In genomic region chr19:42113641-42114348, GRCh38 we compare ENCODE assay signal across 8 cellular contexts. TPM values are rescaled to one million over a fixed set of nuclear protein-coding genes. Genes with fewer than 3 reads are reported as not detected.
A peak's percentile ranks its signal among the peaks of the same experiment; 100 is the strongest.
DNase-seq lines count a peak whose midpoint lies in the region; ATAC-seq, FAIRE-seq and TF ChIP-seq lines count a peak whose summit lies in the region.

No MANE protein-coding gene starts in this region.

- H3K27ac Mint-ChIP-seq in GM23338: no peak overlapping the region

- peaks cover 28% of the 10 kb centered on the region for H3K36me3 ChIP-seq in GM06990 (ENCODE audit: control insufficient read depth, insufficient read depth, low read length)
- H3K36me3 ChIP-seq in GM23338 (ENCODE audit: insufficient read depth): no peaks in the 10 kb centered on the region
- H3K36me3 ChIP-seq in HepG2 (replicated peaks in 1 of 2; ENCODE audit: control insufficient read depth in 1 of 2, insufficient read depth in 2 of 2, low read length in 2 of 2): no peaks in the 10 kb centered on the region

- ATAC-seq in GM23338: peak; percentile 81
- peak; percentile 51 for ATAC-seq in HepG2
- ATAC-seq in GM21717 (IDR thresholded peaks at IDR 0.05; ENCODE audit: unreplicated experiment): no peak

- H2AFZ ChIP-seq in GM23338 (peak overlapping the region; percentile 83; the same call in 1 of the 2 replicates), HepG2 (ENCODE audit: low read length) (no peak overlapping the region)

- POLR2A ChIA-PET in HepG2 (lab: Yijun Ruan, JAX): interaction anchor here (0.7 kb wide), 1 partner anchor 37 kb away, joined by 4 read pairs; the partner anchor contains the start of gene ZNF574

- peaks cover 2% of the 10 kb centered on the region; the same call in 1 of the 2 replicates for H3F3A ChIP-seq in GM23338 (replicated peaks; ENCODE audit: low read depth)

- no peak for FAIRE-seq in HepG2 (lab: Jason Lieb, UNC)

- DNase-seq in GM06990 (ENCODE audit: extremely low read depth, insufficient read length) (peak; percentile 60), GM23338 (ENCODE audit: low spot score) (peak; percentile 65), NCI-H187 treated with DMSO at 0.1 percent for 48 hours (lab: John Stamatoyannopoulos, UW) (peak; percentile 94), amniotic stem cell (lab: John Stamatoyannopoulos, UW) (peak; percentile 93), HepG2 (ENCODE audit: low spot score) (peak; percentile 33), activated gamma-delta T cell treated with Interleukin-2 at 50 U/mL for 16 hours (no peak), NOMO-1 treated with dmso at 0.1 percent for 144 hours (lab: John Stamatoyannopoulos, UW; ENCODE audit: unreplicated experiment) (no peak)

- CTCF ChIA-PET in HepG2 (lab: Yijun Ruan, JAX; ENCODE audit: low intra/inter-chr PET ratio, low total read pairs): no interaction called here

- H3K4me1 ChIP-seq in GM23338 (ENCODE audit: insufficient read depth): peaks cover 14% of the 10 kb centered on the region
- H3K4me1 ChIP-seq in HepG2 (ENCODE audit: insufficient read depth, low read length): no peaks in the 10 kb centered on the region

- H3K9me3 Mint-ChIP-seq in GM23338: no peaks in the 10 kb centered on the region

- H3K27ac ChIP-seq in GM23338 (ENCODE audit: low read depth) (no peak overlapping the region), HepG2 (ENCODE audit: extremely low read length, insufficient read depth, low read length) (no peak overlapping the region)

- H3K4me3 Mint-ChIP-seq in GM23338: no peak overlapping the region; the same call in 2 of the 3 replicates

- TF ChIP-seq CTCF in GM06990 (IDR thresholded peaks at IDR 0.05; ENCODE audit: insufficient read depth, low read length, poor library complexity, severe bottlenecking) (peak; percentile 29), GM23338 (conservative IDR thresholded peaks at IDR 0.05; ENCODE audit: low read depth in 2 of 2) (peak; percentile 45 to 60), HepG2 (CRISPR knock-in tag; IDR thresholded peaks at IDR 0.05) (no peak)

- in situ Hi-C loops in HepG2 (cut with HindIII; ENCODE audit: extremely low pct_ligation_motif_present, low pct_unique_long_range_greater_than_20kb): no loop called here

- no peak for TF ChIP-seq RAD21 in HepG2 (CRISPR knock-in tag; IDR thresholded peaks at IDR 0.05)

- H3K4me2 ChIP-seq in GM23338: peak overlapping the region; percentile 48; the same call in 1 of the 2 replicates
- H3K4me2 ChIP-seq in HepG2 (ENCODE audit: low read depth, low read length): no peak overlapping the region

- TF ChIP-seq POLR2A in HepG2 (IDR thresholded peaks at IDR 0.05; ENCODE audit: insufficient read depth in 1 of 2, low read depth in 2 of 2, low read length in 2 of 2): no peak

- H3K27me3 Mint-ChIP-seq in GM23338 (ENCODE audit: insufficient read depth, low read depth, poor library complexity): peaks cover 20% of the 10 kb centered on the region

- no peak overlapping the region for H3K4me3 ChIP-seq in GM06990 (replicated peaks; ENCODE audit: low read depth, low read length)
- H3K4me3 ChIP-seq in GM23338: no peak overlapping the region
- H3K4me3 ChIP-seq in HepG2 (replicated peaks in 1 of 3; ENCODE audit: insufficient read depth in 1 of 3, low read depth in 2 of 3, low read length in 3 of 3): no peak overlapping the region

- WGBS in HepG2 (ENCODE audit: low lambda C conversion rate): 12% methylated on average over 10 of the region's 10 CpGs

- no peak overlapping the region for H3K9ac ChIP-seq in HepG2 (ENCODE audit: insufficient read depth, low read depth, low read length)

- TF ChIP-seq EP300 in HepG2 (IDR thresholded peaks at IDR 0.05; ENCODE audit: low read depth in 2 of 2, low read length in 2 of 2): no peak
- TF ChIP-seq EP300 in HepG2 (CRISPR knock-in tag; IDR thresholded peaks at IDR 0.05; ENCODE audit: borderline replicate concordance): no peak

- H3K4me1 Mint-ChIP-seq in GM23338: peaks cover 26% of the 10 kb centered on the region

- no peaks in the 10 kb centered on the region for H3K36me3 Mint-ChIP-seq in GM23338 (ENCODE audit: low read depth)

- H3K79me2 ChIP-seq in GM23338 (replicated peaks; ENCODE audit: insufficient read depth) (no peaks in the 10 kb centered on the region), HepG2 (ENCODE audit: insufficient read depth, low read length) (no peaks in the 10 kb centered on the region)

- no peaks in the 10 kb centered on the region for H4K20me1 ChIP-seq in GM23338 (replicated peaks; ENCODE audit: insufficient read depth)
- no peaks in the 10 kb centered on the region for H4K20me1 ChIP-seq in HepG2 (ENCODE audit: insufficient read depth, low read length)

- no TSS peak for BruUV-seq in HepG2 (replicated peaks; lab: Mats Ljungman, UMichigan)

- no peaks in the 10 kb centered on the region for H3K9me3 ChIP-seq in HepG2 (ENCODE audit: low read length)

- intact Hi-C loops in HepG2 (cut with micrococcal nuclease; ENCODE audit: unreplicated experiment): no loop called here

- no peaks in the 10 kb centered on the region for H3K9me2 ChIP-seq in GM23338 (ENCODE audit: insufficient read depth)

- H3K27me3 ChIP-seq in GM06990 (replicated peaks; ENCODE audit: control insufficient read depth, insufficient read depth, low read length) (no peaks in the 10 kb centered on the region), GM23338 (ENCODE audit: insufficient read depth) (no peaks in the 10 kb centered on the region), HepG2 (ENCODE audit: control insufficient read depth in 1 of 2, insufficient read depth in 2 of 2, low read length in 2 of 2) (peaks cover 2 to 3% of the 10 kb centered on the region in 2 experiments; a peak in 4 of 5 replicates)

RNA-seq across cellular contexts. Expression of gene POU2F2, which starts 18.5 kb away (rescaled TPM):
- 2.3 and 2.4 TPM in 2 replicates for total RNA-seq in GM23338 (2014; rRNA removed; shearing (Covaris generic))
- 4.6 and 5.1 TPM in 2 replicates for polyA plus RNA-seq in GM23338 (2016; fragmentation: Nextera tagmentation; extraction: Ambion mirVana)
- 0.03 and 0.09 TPM in 2 replicates for total RNA-seq in HepG2 (2016; rRNA removed; fragmentation: Illumina TruSeq; extraction: Trizol)
- not detected in 2 replicates for total RNA-seq in HepG2 (2016; cell fraction: cytosol; rRNA removed; fragmentation: Illumina TruSeq; extraction: Trizol; ENCODE audit: low read depth)
- 0.10 and 0.28 TPM in 2 replicates for total RNA-seq in HepG2 (2016; cell fraction: insoluble cytoplasmic fraction; rRNA removed; fragmentation: Illumina TruSeq; extraction: Trizol)
- total RNA-seq in HepG2 (2016; cell fraction: membrane; rRNA removed; fragmentation: Illumina TruSeq; extraction: Trizol): 0.06 TPM in 1 of 2 replicates, not detected in the other
- 0.22 TPM in 1 of 2 replicates, not detected in the other for total RNA-seq in HepG2 (2016; cell fraction: nucleus; rRNA removed; fragmentation: Illumina TruSeq; extraction: Trizol)
- polyA plus RNA-seq in HepG2 (2011; rRNA removed): 0.17 and 0.25 TPM in 2 replicates
- 0.09 and 0.19 TPM in 2 replicates for polyA plus RNA-seq in HepG2 (2011; cell fraction: cytosol; rRNA removed)
- 1.3 TPM in 2 replicates for polyA plus RNA-seq in HepG2 (2011; cell fraction: nucleus; rRNA removed)
- polyA plus RNA-seq in HepG2 (2012): 0.19 and 0.59 TPM in 2 replicates
- not detected in 2 replicates for polyA plus RNA-seq in HepG2 (2016; cell fraction: cytosol; fragmentation: Illumina TruSeq; extraction: Trizol; ENCODE audit: low read depth)
- polyA plus RNA-seq in HepG2 (2016; cell fraction: insoluble cytoplasmic fraction; fragmentation: Illumina TruSeq; extraction: Trizol; ENCODE audit: low read depth): 0.19 and 0.27 TPM in 2 replicates
- not detected in 2 replicates for polyA plus RNA-seq in HepG2 (2016; cell fraction: membrane; fragmentation: Illumina TruSeq; extraction: Trizol; ENCODE audit: low read depth)
- 0.47 and 1.5 TPM in 2 replicates for polyA plus RNA-seq in HepG2 (2016; cell fraction: nucleus; fragmentation: Illumina TruSeq; extraction: Trizol; ENCODE audit: insufficient read depth, low read depth)
- polyA minus RNA-seq in HepG2 (2011; rRNA and poly(A)+ RNA removed; ENCODE audit: low replicate concordance): 0.14 and 0.24 TPM in 2 replicates
- not detected in 2 replicates for polyA minus RNA-seq in HepG2 (2011; cell fraction: cytosol; rRNA and poly(A)+ RNA removed)
- 0.64 and 0.87 TPM in 2 replicates for polyA minus RNA-seq in HepG2 (2011; cell fraction: nucleus; rRNA and poly(A)+ RNA removed)

RNA-seq across cellular contexts. Expression of gene ZNF574, which starts 37.8 kb away (rescaled TPM):
- 50.8 and 61.2 TPM in 2 replicates for total RNA-seq in GM23338 (2014; rRNA removed; shearing (Covaris generic))
- polyA plus RNA-seq in GM23338 (2016; fragmentation: Nextera tagmentation; extraction: Ambion mirVana) (18.7 and 19.4 TPM in 2 replicates), HepG2 (2011; rRNA removed) (7.7 and 9.5 TPM in 2 replicates)
- 7.9 and 8.2 TPM in 2 replicates for total RNA-seq in HepG2 (2016; rRNA removed; fragmentation: Illumina TruSeq; extraction: Trizol)
- total RNA-seq in HepG2 (2016; cell fraction: cytosol; rRNA removed; fragmentation: Illumina TruSeq; extraction: Trizol; ENCODE audit: low read depth): 2.3 and 2.4 TPM in 2 replicates
- 7.7 and 8.2 TPM in 2 replicates for total RNA-seq in HepG2 (2016; cell fraction: insoluble cytoplasmic fraction; rRNA removed; fragmentation: Illumina TruSeq; extraction: Trizol)
- total RNA-seq in HepG2 (2016; cell fraction: membrane; rRNA removed; fragmentation: Illumina TruSeq; extraction: Trizol): 5.2 and 5.9 TPM in 2 replicates
- total RNA-seq in HepG2 (2016; cell fraction: nucleus; rRNA removed; fragmentation: Illumina TruSeq; extraction: Trizol): 4.3 and 4.9 TPM in 2 replicates
- polyA plus RNA-seq in HepG2 (2011; cell fraction: cytosol; rRNA removed): 6.7 and 9.5 TPM in 2 replicates
- polyA plus RNA-seq in HepG2 (2011; cell fraction: nucleus; rRNA removed): 9.5 and 11.0 TPM in 2 replicates
- 4.3 and 4.4 TPM in 2 replicates for polyA plus RNA-seq in HepG2 (2012)
- polyA plus RNA-seq in HepG2 (2016; cell fraction: cytosol; fragmentation: Illumina TruSeq; extraction: Trizol; ENCODE audit: low read depth): 0.51 and 0.69 TPM in 2 replicates
- 6.5 and 7.9 TPM in 2 replicates for polyA plus RNA-seq in HepG2 (2016; cell fraction: insoluble cytoplasmic fraction; fragmentation: Illumina TruSeq; extraction: Trizol; ENCODE audit: low read depth)
- polyA plus RNA-seq in HepG2 (2016; cell fraction: membrane; fragmentation: Illumina TruSeq; extraction: Trizol; ENCODE audit: low read depth): 1.4 TPM in 2 replicates
- polyA plus RNA-seq in HepG2 (2016; cell fraction: nucleus; fragmentation: Illumina TruSeq; extraction: Trizol; ENCODE audit: insufficient read depth, low read depth): 6.0 and 6.3 TPM in 2 replicates
- polyA minus RNA-seq in HepG2 (2011; rRNA and poly(A)+ RNA removed; ENCODE audit: low replicate concordance): 24.3 and 39.3 TPM in 2 replicates
- 12.1 and 12.4 TPM in 2 replicates for polyA minus RNA-seq in HepG2 (2011; cell fraction: cytosol; rRNA and poly(A)+ RNA removed)
- polyA minus RNA-seq in HepG2 (2011; cell fraction: nucleus; rRNA and poly(A)+ RNA removed): 5.8 and 6.5 TPM in 2 replicates

RNA-seq across cellular contexts. Expression of gene GRIK5, which starts 43.8 kb away (rescaled TPM):
- 34.3 and 42.5 TPM in 2 replicates for total RNA-seq in GM23338 (2014; rRNA removed; shearing (Covaris generic))
- 5.1 and 6.2 TPM in 2 replicates for polyA plus RNA-seq in GM23338 (2016; fragmentation: Nextera tagmentation; extraction: Ambion mirVana)
- not detected in 2 replicates for total RNA-seq in HepG2 (2016; rRNA removed; fragmentation: Illumina TruSeq; extraction: Trizol)
- total RNA-seq in HepG2 (2016; cell fraction: cytosol; rRNA removed; fragmentation: Illumina TruSeq; extraction: Trizol; ENCODE audit: low read depth): not detected in 2 replicates
- total RNA-seq in HepG2 (2016; cell fraction: insoluble cytoplasmic fraction; rRNA removed; fragmentation: Illumina TruSeq; extraction: Trizol): not detected in 2 replicates
- not detected in 2 replicates for total RNA-seq in HepG2 (2016; cell fraction: membrane; rRNA removed; fragmentation: Illumina TruSeq; extraction: Trizol)
- total RNA-seq in HepG2 (2016; cell fraction: nucleus; rRNA removed; fragmentation: Illumina TruSeq; extraction: Trizol): not detected in 2 replicates
- 0.05 TPM in 1 of 2 replicates, not detected in the other for polyA plus RNA-seq in HepG2 (2011; rRNA removed)
- polyA plus RNA-seq in HepG2 (2011; cell fraction: cytosol; rRNA removed): 0.03 TPM in 1 of 2 replicates, not detected in the other
- 0.10 and 0.14 TPM in 2 replicates for polyA plus RNA-seq in HepG2 (2011; cell fraction: nucleus; rRNA removed)
- not detected in 2 replicates for polyA plus RNA-seq in HepG2 (2012)
- not detected in 2 replicates for polyA plus RNA-seq in HepG2 (2016; cell fraction: cytosol; fragmentation: Illumina TruSeq; extraction: Trizol; ENCODE audit: low read depth)
- not detected in 2 replicates for polyA plus RNA-seq in HepG2 (2016; cell fraction: insoluble cytoplasmic fraction; fragmentation: Illumina TruSeq; extraction: Trizol; ENCODE audit: low read depth)
- polyA plus RNA-seq in HepG2 (2016; cell fraction: membrane; fragmentation: Illumina TruSeq; extraction: Trizol; ENCODE audit: low read depth): not detected in 2 replicates
- polyA plus RNA-seq in HepG2 (2016; cell fraction: nucleus; fragmentation: Illumina TruSeq; extraction: Trizol; ENCODE audit: insufficient read depth, low read depth): not detected in 2 replicates
- 0.08 and 0.12 TPM in 2 replicates for polyA minus RNA-seq in HepG2 (2011; rRNA and poly(A)+ RNA removed; ENCODE audit: low replicate concordance)
- polyA minus RNA-seq in HepG2 (2011; cell fraction: cytosol; rRNA and poly(A)+ RNA removed): not detected in 2 replicates
- not detected in 2 replicates for polyA minus RNA-seq in HepG2 (2011; cell fraction: nucleus; rRNA and poly(A)+ RNA removed)

Comparison
In these comparisons a context has a peak if more than half of its experiments do, and no peak if none do; other contexts are left out.
1. DNase-seq: peak in GM06990 (single experiment), GM23338 (single experiment), NCI-H187 treated with DMSO at 0.1 percent for 48 hours (single experiment), amniotic stem cell (single experiment) and HepG2 (single experiment); none in activated gamma-delta T cell treated with Interleukin-2 at 50 U/mL for 16 hours (single experiment) and NOMO-1 treated with dmso at 0.1 percent for 144 hours (single experiment).
2. RNA of gene GRIK5, which starts 43.8 kb away (total RNA-seq): 34.3 to 42.5 TPM in GM23338; not detected in HepG2; every median in the first group is over 10 times any median in the second.